In the genomic region with DNA sequence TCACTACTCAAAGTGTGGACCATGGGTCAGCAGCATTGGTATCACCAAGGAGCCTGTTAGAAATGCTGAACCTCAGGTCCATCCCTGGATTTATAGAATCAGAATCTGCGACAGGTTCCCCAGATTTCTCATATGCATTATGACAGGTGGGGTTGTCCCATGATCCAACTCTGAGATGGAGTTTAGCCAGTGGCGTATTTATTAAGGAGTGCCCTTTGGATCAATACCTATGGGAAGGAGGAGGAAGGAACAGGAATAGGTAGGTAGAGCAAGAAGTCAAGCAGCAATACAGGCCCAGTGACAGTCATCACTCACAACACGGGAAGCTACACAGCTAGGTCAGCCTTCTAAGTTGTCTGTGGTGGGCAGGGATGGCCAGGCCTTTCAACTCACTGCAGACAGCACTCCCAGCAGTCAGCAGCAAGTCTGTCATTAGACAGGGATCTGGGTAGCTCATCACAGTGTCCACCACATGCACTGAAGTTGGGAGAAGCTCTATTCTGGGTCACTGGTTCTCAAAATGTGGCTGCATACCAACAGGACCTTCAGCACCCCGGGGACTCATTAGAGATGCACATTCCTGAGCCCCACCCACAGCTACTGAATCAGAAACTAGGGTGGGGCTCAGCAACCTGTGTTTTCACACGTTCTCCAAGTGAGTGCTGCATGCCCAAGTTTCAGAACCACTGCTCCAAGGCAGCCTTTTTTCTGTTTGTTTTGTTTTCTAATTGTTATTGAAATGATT, we compare ENCODE assay signal across 3 cellular contexts.
A peak's percentile ranks its signal among the peaks of the same experiment; 100 is the strongest.
TF ChIP-seq lines count a peak whose summit lies in the region.

No MANE protein-coding gene starts in this region.

TF ChIP-seq in liver, 16 proteins besides CTCF, POLR2A, EP300 and RAD21:
- TF ChIP-seq TAF1 (conservative IDR thresholded peaks at IDR 0.05), result no peak
- TF ChIP-seq HNF4A (conservative IDR thresholded peaks at IDR 0.05), result no peak
- no peak for TF ChIP-seq FOXA1 (IDR thresholded peaks at IDR 0.05)
- TF ChIP-seq ATF3 (IDR thresholded peaks at IDR 0.05), result no peak
- TF ChIP-seq FOXA2 (IDR thresholded peaks at IDR 0.05), result no peak
- no peak for TF ChIP-seq SP1 (IDR thresholded peaks at IDR 0.05)
- TF ChIP-seq REST (IDR thresholded peaks at IDR 0.05), result no peak
- TF ChIP-seq, protein P1, sequence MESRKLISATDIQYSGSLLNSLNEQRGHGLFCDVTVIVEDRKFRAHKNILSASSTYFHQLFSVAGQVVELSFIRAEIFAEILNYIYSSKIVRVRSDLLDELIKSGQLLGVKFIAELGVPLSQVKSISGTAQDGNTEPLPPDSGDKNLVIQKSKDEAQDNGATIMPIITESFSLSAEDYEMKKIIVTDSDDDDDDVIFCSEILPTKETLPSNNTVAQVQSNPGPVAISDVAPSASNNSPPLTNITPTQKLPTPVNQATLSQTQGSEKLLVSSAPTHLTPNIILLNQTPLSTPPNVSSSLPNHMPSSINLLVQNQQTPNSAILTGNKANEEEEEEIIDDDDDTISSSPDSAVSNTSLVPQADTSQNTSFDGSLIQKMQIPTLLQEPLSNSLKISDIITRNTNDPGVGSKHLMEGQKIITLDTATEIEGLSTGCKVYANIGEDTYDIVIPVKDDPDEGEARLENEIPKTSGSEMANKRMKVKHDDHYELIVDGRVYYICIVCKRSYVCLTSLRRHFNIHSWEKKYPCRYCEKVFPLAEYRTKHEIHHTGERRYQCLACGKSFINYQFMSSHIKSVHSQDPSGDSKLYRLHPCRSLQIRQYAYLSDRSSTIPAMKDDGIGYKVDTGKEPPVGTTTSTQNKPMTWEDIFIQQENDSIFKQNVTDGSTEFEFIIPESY (IDR thresholded peaks at IDR 0.05), result no peak

TF ChIP-seq in HepG2, 621 proteins besides CTCF, POLR2A, EP300 and RAD21:
- TF ChIP-seq NAIF1 (CRISPR knock-in tag; IDR thresholded peaks at IDR 0.05; ENCODE audit: borderline replicate concordance), result no peak
- TF ChIP-seq ISX (CRISPR knock-in tag; conservative IDR thresholded peaks at IDR 0.05), result no peak
- no peak for TF ChIP-seq GZF1 (CRISPR knock-in tag; IDR thresholded peaks at IDR 0.05)
- no peak for TF ChIP-seq TAF1 (CRISPR knock-in tag; IDR thresholded peaks at IDR 0.05)
- TF ChIP-seq HMGA1 (CRISPR knock-in tag; conservative IDR thresholded peaks at IDR 0.05), result no peak
- TF ChIP-seq ZMYM3 (CRISPR knock-in tag; IDR thresholded peaks at IDR 0.05), result no peak

TF ChIP-seq in H1, 55 proteins besides CTCF, POLR2A, EP300 and RAD21:
- peak; percentile 58; the same call in 1 of the 2 replicates for TF ChIP-seq TEAD4 (IDR thresholded peaks at IDR 0.05; ENCODE audit: low read depth, low read length)
- TF ChIP-seq TAF1 (IDR thresholded peaks at IDR 0.05; ENCODE audit: low read depth, low read length), result no peak
